1 cellular context compared by ENCODE assay signal in the genomic region with DNA sequence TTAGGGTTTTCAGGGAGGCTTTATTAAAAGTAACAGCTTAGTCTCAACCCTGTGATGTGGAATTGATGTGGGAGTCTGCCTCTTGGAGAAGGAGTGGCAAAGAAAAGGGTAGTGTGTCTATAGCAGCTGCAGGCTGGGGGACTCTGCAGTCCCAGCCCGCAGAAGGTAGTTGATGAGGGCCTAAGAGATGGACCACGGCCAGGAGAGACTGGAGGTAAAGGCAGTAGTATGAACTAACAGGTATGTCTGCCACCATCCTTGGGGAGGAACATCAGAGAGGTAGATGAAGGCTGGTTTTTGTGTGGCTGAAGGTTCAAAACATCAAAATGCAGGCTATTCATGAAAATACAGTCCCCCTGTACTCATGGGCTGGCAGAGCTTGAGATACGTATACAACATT.
TF ChIP-seq lines count a peak whose summit lies in the region.

No MANE protein-coding gene starts in this region.

TF ChIP-seq in H1, 55 proteins besides CTCF, POLR2A, EP300 and RAD21 (continued from another document):
- TF ChIP-seq, protein P1, sequence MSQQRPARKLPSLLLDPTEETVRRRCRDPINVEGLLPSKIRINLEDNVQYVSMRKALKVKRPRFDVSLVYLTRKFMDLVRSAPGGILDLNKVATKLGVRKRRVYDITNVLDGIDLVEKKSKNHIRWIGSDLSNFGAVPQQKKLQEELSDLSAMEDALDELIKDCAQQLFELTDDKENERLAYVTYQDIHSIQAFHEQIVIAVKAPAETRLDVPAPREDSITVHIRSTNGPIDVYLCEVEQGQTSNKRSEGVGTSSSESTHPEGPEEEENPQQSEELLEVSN (IDR thresholded peaks at IDR 0.05): no peak
- TF ChIP-seq RFX5 (IDR thresholded peaks at IDR 0.05; ENCODE audit: borderline replicate concordance, low read depth, low read length): no peak
- no peak for TF ChIP-seq BRCA1 (IDR thresholded peaks at IDR 0.05; ENCODE audit: low read depth, low read length)
- TF ChIP-seq SRF (IDR thresholded peaks at IDR 0.05; ENCODE audit: low read depth, low read length): no peak
- no peak for TF ChIP-seq TCF12 (IDR thresholded peaks at IDR 0.05; ENCODE audit: low read depth, low read length)
- no peak for TF ChIP-seq CREB1 (IDR thresholded peaks at IDR 0.05)
- no peak for TF ChIP-seq EZH2 (IDR thresholded peaks at IDR 0.05; ENCODE audit: low read depth, low read length, severe bottlenecking)
- no peak for TF ChIP-seq RNF2 (IDR thresholded peaks at IDR 0.05; ENCODE audit: borderline replicate concordance, low read depth, low read length, missing control alignments, poor library complexity, severe bottlenecking)
